Comparison of ENCODE assay signal across 8 cellular contexts in genomic region chr9:107158321-107158720, GRCh38.
DNase-seq lines count a peak whose midpoint lies in the region; TF ChIP-seq lines count a peak whose summit lies in the region.

No MANE protein-coding gene starts in this region.

- H3K27me3 ChIP-seq in testis = no peaks in the 10 kb centered on the region

- H3K9me3 ChIP-seq in testis = no peaks in the 10 kb centered on the region

- no peaks in the 10 kb centered on the region for H3K9me3 Mint-ChIP-seq in activated CD4-positive, alpha-beta memory T cell treated with anti-CD3 and anti-CD28 coated beads, Interleukin-2, amount 10 ng/mL, durations not matched to agents 7 days and 5 days

- TF ChIP-seq CTCF in GM12864 (IDR thresholded peaks at IDR 0.05; ENCODE audit: low read depth, low read length, missing control alignments) = peak; percentile 62
- peak; percentile 12 to 40 (median 33) for TF ChIP-seq CTCF in testis (IDR thresholded peaks at IDR 0.05)

- H3K27ac Mint-ChIP-seq in activated CD4-positive, alpha-beta memory T cell treated with anti-CD3 and anti-CD28 coated beads, Interleukin-2, amount 10 ng/mL, durations not matched to agents 7 days and 5 days = no peak overlapping the region

- no peak overlapping the region for H3K4me3 Mint-ChIP-seq in activated CD4-positive, alpha-beta memory T cell treated with anti-CD3 and anti-CD28 coated beads, Interleukin-2, amount 10 ng/mL, durations not matched to agents 7 days and 5 days

- H3K27me3 Mint-ChIP-seq in activated CD4-positive, alpha-beta memory T cell treated with anti-CD3 and anti-CD28 coated beads, Interleukin-2, amount 10 ng/mL, durations not matched to agents 7 days and 5 days = peaks cover 14% of the 10 kb centered on the region

- H3K36me3 ChIP-seq in testis (ENCODE audit: low read depth, missing control alignments) = no peaks in the 10 kb centered on the region

- no peaks in the 10 kb centered on the region for H3K4me1 Mint-ChIP-seq in activated CD4-positive, alpha-beta memory T cell treated with anti-CD3 and anti-CD28 coated beads, Interleukin-2, amount 10 ng/mL, durations not matched to agents 7 days and 5 days

- no peak for TF ChIP-seq POLR2A in testis (IDR thresholded peaks at IDR 0.05)

- H3K27ac ChIP-seq in testis = no peak overlapping the region

- intact Hi-C loops in testis (cut with DNase I; ENCODE audit: low total_unique reads) = no loop called here

- POLR2A ChIA-PET in HEK293T (lab: Yijun Ruan, JAX) = no interaction called here
- POLR2A ChIA-PET in activated CD4-positive, alpha-beta memory T cell treated with anti-CD3 and anti-CD28 coated beads, Interleukin-2, amount 10 ng/mL, durations not matched to agents 7 days and 5 days (lab: Charles Lee) = no interaction called here

- no peaks in the 10 kb centered on the region for H3K36me3 Mint-ChIP-seq in activated CD4-positive, alpha-beta memory T cell treated with anti-CD3 and anti-CD28 coated beads, Interleukin-2, amount 10 ng/mL, durations not matched to agents 7 days and 5 days (ENCODE audit: low read depth)

- CTCF ChIA-PET in HEK293T (lab: Yijun Ruan, JAX) = interaction anchor here (0.6 to 1.8 kb wide), 6 partner anchors 9 to 293 kb away, joined by 3 to 7 read pairs (median 4); no protein-coding TSS in a partner anchor
- CTCF ChIA-PET in activated CD4-positive, alpha-beta memory T cell treated with anti-CD3 and anti-CD28 coated beads, Interleukin-2, amount 10 ng/mL, durations not matched to agents 7 days and 5 days (lab: Charles Lee) = interaction anchor here (1.1 kb wide), 1 partner anchor 183 kb away, joined by 6 read pairs; no protein-coding TSS in a partner anchor

- no peaks in the 10 kb centered on the region for H3K4me1 ChIP-seq in testis

- H3K4me3 ChIP-seq in GM12864 (ENCODE audit: low read depth, low read length) (no peak overlapping the region), testis (no peak overlapping the region)

- DNase-seq in GM12864 (ENCODE audit: low read depth) (no peak), HEK293T (ENCODE audit: extremely low spot score) (peak; percentile 52), NCI-H82 treated with DMSO at 0.1 percent for 48 hours (lab: John Stamatoyannopoulos, UW; ENCODE audit: unreplicated experiment) (peak; percentile 56), germinal center (ENCODE audit: low spot score) (peak; percentile 8), testis (peak; percentile 48), GM19238 (ENCODE audit: insufficient read length, low spot score) (no peak)
- no peak for DNase-seq in central memory CD4-positive, alpha-beta T cell
- DNase-seq in activated CD4-positive, alpha-beta memory T cell treated with anti-CD3 and anti-CD28 coated beads, Interleukin-2, amount 10 ng/mL, durations not matched to agents 7 days and 5 days = no peak

- WGBS in testis, 2 donors = 34 to 39% methylated on average over 2 of the region's 2 CpGs

TF ChIP-seq in HEK293T, 16 proteins besides CTCF, POLR2A, EP300 and RAD21:
- TF ChIP-seq ZNF384 (IDR thresholded peaks at IDR 0.05) (no peak), FOXK2 (IDR thresholded peaks at IDR 0.05) (no peak), BHLHE40 (IDR thresholded peaks at IDR 0.05; ENCODE audit: borderline replicate concordance) (no peak), HDGF (IDR thresholded peaks at IDR 0.05; ENCODE audit: borderline replicate concordance) (no peak), L3MBTL2 (conservative IDR thresholded peaks at IDR 0.05) (no peak), TARDBP (IDR thresholded peaks at IDR 0.05) (no peak), CTBP1 (IDR thresholded peaks at IDR 0.05; ENCODE audit: borderline replicate concordance) (no peak), NFRKB (IDR thresholded peaks at IDR 0.05) (no peak), LEF1 (IDR thresholded peaks at IDR 0.05; ENCODE audit: borderline replicate concordance) (no peak), FOXM1 (IDR thresholded peaks at IDR 0.05; ENCODE audit: borderline replicate concordance) (no peak)
- TF ChIP-seq, protein P1, sequence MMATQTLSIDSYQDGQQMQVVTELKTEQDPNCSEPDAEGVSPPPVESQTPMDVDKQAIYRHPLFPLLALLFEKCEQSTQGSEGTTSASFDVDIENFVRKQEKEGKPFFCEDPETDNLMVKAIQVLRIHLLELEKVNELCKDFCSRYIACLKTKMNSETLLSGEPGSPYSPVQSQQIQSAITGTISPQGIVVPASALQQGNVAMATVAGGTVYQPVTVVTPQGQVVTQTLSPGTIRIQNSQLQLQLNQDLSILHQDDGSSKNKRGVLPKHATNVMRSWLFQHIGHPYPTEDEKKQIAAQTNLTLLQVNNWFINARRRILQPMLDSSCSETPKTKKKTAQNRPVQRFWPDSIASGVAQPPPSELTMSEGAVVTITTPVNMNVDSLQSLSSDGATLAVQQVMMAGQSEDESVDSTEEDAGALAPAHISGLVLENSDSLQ (IDR thresholded peaks at IDR 0.05) = no peak

Comparison
In these comparisons a context has a peak if more than half of its experiments do, and no peak if none do; other contexts are left out.
1. DNase-seq: peak in HEK293T (single experiment), NCI-H82 treated with DMSO at 0.1 percent for 48 hours (single experiment), germinal center (single experiment) and testis (single experiment); none in GM12864 (single experiment), central memory CD4-positive, alpha-beta T cell (single experiment), GM19238 (single experiment) and activated CD4-positive, alpha-beta memory T cell treated with anti-CD3 and anti-CD28 coated beads, Interleukin-2, amount 10 ng/mL, durations not matched to agents 7 days and 5 days (single experiment).